In the genomic region with DNA sequence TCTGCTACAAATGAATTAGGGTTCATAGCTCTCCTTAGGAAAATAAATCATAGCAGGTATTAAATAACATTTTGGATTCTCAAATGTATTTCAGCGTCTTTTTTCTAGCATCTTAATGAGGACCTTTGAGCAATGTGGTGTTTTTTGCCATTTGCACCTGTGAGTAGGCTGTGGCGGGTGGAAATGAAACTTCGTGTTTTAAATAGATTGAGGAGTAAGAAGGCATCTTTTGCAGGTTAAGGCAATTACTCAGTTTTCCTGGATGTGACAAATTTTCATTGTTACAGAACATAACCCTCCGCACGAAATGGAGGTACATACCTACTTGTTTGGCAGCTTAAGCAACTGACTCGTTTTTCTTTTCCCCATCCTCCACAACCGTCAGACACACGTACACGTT, we compare ENCODE assay signal across 28 cellular contexts.
"Had no signal": no experiment of that assay in that cellular context is flagged by ENCODE, and none has a peak within 500 bp of the region (broad histone marks: within the 10 kb centered on the region; RNA-seq: fewer than 3 reads in every experiment).

No MANE protein-coding gene starts in this region.

- DNase-seq: activated B cell treated with CpG ODN at 0.5 μM for 24 hours; activated CD4-positive, alpha-beta T cell treated with anti-CD3 and anti-CD28 coated beads for 4 hours; activated CD4-positive, alpha-beta T cell treated with anti-CD3 and anti-CD28 coated beads, Interleukin-2, amount 10 ng/mL, durations not matched to agents 24 days and 14 days; activated CD4-positive, alpha-beta T cell treated with anti-CD3 and anti-CD28 coated beads, Interleukin-2, amount 50 U/mL, for 48 hours; activated CD4-positive, CD25-positive, alpha-beta regulatory T cell treated with anti-CD3 and anti-CD28 coated beads, Interleukin-2, amount 50 U/mL, for 72 hours; activated CD8-positive, alpha-beta memory T cell treated with anti-CD3 and anti-CD28 coated beads, Interleukin-2, amount 50 U/mL, for 4 hours; activated CD8-positive, alpha-beta T cell treated with anti-CD3 and anti-CD28 coated beads for 36 hours; activated gamma-delta T cell; activated naive CD4-positive, alpha-beta T cell treated with anti-CD3 and anti-CD28 coated beads, Interleukin-2, amount 10 ng/mL, durations not matched to agents 7 days and 5 days; activated naive CD4-positive, alpha-beta T cell treated with Interleukin-2 at 50 U/mL for 16 hours; activated naive CD8-positive, alpha-beta T cell treated with anti-CD3 and anti-CD28 coated beads, Interleukin-2, amount 10 ng/mL, durations not matched to agents 7 days and 5 days; activated naive CD8-positive, alpha-beta T cell treated with anti-CD3 and anti-CD28 coated beads, Interleukin-2, amount 50 U/mL, for 24 hours; activated T-cell treated with anti-CD3 and anti-CD28 coated beads for 4 hours; activated T-cell treated with anti-CD3 and anti-CD28 coated beads, Interleukin-2, amount 50 U/mL, for 1 hour; activated T-cell treated with anti-CD3 and anti-CD28 coated beads, Interleukin-2, amount 50 U/mL, for 4 hours; activated T-cell treated with anti-CD3 and anti-CD28 coated beads, Interleukin-2, amount 50 U/mL, for 72 hours; amygdala; anterior cingulate cortex; caudate nucleus; cerebellar nuclear complex; T-helper 2 cell; T-helper 9 cell had no signal

- ATAC-seq: activated CD8-positive, alpha-beta T cell treated with anti-CD3 and anti-CD28 coated beads for 36 hours; activated naive CD8-positive, alpha-beta T cell treated with anti-CD3 and anti-CD28 coated beads, Interleukin-2, amount 50 U/mL, for 24 hours; activated T-cell treated with anti-CD3 and anti-CD28 coated beads, Interleukin-2, amount 50 U/mL, for 4 hours; activated T-cell treated with anti-CD3 and anti-CD28 coated beads, Interleukin-2, amount 50 U/mL, for 72 hours; activated T-helper 17 cell treated with anti-CD3 and anti-CD28 coated beads, Interleukin-2, amount 50 U/mL, for 72 hours had no signal

- H3K27me3 ChIP-seq: ascending aorta, cardiac muscle cell had no signal

- H3K27ac ChIP-seq: ascending aorta, cardiac muscle cell, VCaP had no signal

- H3K4me1 ChIP-seq: ascending aorta had no signal

- FAIRE-seq: bronchial epithelial cell, TTC549 had no signal

- H3K36me3 ChIP-seq: ascending aorta, cardiac muscle cell had no signal

- H3K9me3 ChIP-seq: ascending aorta had no signal

- H3K4me3 ChIP-seq: ascending aorta, cardiac muscle cell had no signal
